8 cellular contexts compared by ENCODE assay signal in the genomic region with DNA sequence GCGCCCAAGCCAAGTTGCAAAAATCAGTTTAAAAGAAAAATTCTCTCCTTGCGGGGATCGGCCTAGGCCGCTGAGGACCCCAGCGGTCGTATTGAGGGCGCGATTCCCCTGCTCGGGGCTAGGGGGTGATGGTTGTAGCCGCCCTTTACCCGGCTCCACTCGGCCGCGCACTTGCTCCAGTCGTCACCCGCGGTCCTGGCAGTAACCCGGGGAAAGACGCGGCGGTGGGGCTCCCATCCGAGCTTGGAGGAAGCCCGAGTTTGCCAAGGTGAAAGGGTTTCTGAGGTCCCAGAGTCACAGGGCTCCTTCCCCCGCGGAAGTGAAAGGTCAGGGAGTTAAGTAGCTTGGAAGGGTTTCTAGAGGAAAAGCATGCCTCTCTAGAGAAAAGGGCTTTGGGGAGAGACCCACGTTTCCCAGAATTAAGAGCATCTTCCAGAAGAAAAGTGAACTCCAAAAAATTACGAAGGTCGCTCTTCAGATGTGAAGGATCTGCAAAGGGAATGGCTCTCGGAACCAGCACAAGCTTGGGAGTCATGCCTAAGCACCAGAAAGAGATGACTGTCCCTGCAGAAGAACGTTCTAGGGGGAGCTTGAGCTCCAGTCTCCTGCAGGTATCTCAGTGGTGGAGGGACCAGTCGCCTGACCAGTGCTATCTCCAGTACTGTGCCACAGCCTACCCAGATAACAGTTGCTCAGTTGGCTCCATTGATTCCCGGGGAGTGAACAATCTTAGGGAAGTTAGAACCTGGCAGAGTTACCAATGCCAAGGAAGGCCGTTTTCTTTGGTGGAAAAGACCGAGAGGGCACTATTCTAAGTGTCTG. TPM values are rescaled to one million over a fixed set of nuclear protein-coding genes. Genes with fewer than 3 reads are reported as not detected.
DNase-seq lines count a peak whose midpoint lies in the region; ATAC-seq and TF ChIP-seq lines count a peak whose summit lies in the region.

No MANE protein-coding gene starts in this region.

- no peak overlapping the region for H2AFZ ChIP-seq in Karpas-422 (ENCODE audit: low read length)

- H3K36me3 ChIP-seq in Karpas-422 (ENCODE audit: insufficient read depth, low read length), result peaks cover 37% of the 10 kb centered on the region
- peaks cover 12 to 25% (median 17%) of the 10 kb centered on the region in 5 donors for H3K36me3 ChIP-seq in subcutaneous abdominal adipose tissue (ENCODE audit: control insufficient read depth in 5 of 5, insufficient read depth in 5 of 5, low read length in 5 of 5)

- peak; percentile 35 for DNase-seq in EH (ENCODE audit: low read depth)
- peak; percentile 72 for DNase-seq in Karpas-422
- DNase-seq in activated CD4-positive, alpha-beta T cell treated with anti-CD3 and anti-CD28 coated beads, Interleukin-2, amount 50 U/mL, for 48 hours, result peak; percentile 40 to 49
- peak; percentile 30 for DNase-seq in epithelial cell of esophagus (ENCODE audit: low read depth)
- peak; percentile 22 for DNase-seq in mucosa of gallbladder (ENCODE audit: low spot score)
- no peak for DNase-seq in DMS79 treated with DMSO at 0.1 percent for 48 hours (lab: John Stamatoyannopoulos, UW)

- peak overlapping the region; percentile 98 for H3K9ac ChIP-seq in Karpas-422 (ENCODE audit: low read length)
- H3K9ac ChIP-seq in subcutaneous abdominal adipose tissue (ENCODE audit: low read length in 5 of 5), result peak overlapping the region; percentile 71 to 95 (median 87)

- ATAC-seq in GM21576 (IDR thresholded peaks at IDR 0.05; ENCODE audit: unreplicated experiment), result peak; percentile 5

- H3K4me3 ChIP-seq in Karpas-422 (ENCODE audit: low read length) (peak overlapping the region; percentile 81), epithelial cell of esophagus (ENCODE audit: low read length) (peak overlapping the region; percentile 81), subcutaneous abdominal adipose tissue (ENCODE audit: low read depth in 1 of 5, low read length in 5 of 5) (peak overlapping the region; percentile 72 to 91 (median 87))

- no peaks in the 10 kb centered on the region for H3K9me3 ChIP-seq in Karpas-422 (ENCODE audit: low read length)
- H3K9me3 ChIP-seq in subcutaneous abdominal adipose tissue (ENCODE audit: control insufficient read depth in 5 of 5, low read length in 5 of 5), result no peaks in the 10 kb centered on the region

- peaks cover 43% of the 10 kb centered on the region for H3K79me2 ChIP-seq in Karpas-422 (ENCODE audit: low read length)

- H3K4me1 ChIP-seq in Karpas-422 (ENCODE audit: low read length) (peaks cover 38% of the 10 kb centered on the region), subcutaneous abdominal adipose tissue (ENCODE audit: control insufficient read depth in 5 of 5, insufficient read depth in 5 of 5, low read length in 5 of 5) (peaks cover 0 to 54% (median 30%) of the 10 kb centered on the region in 5 donors)

- peak overlapping the region; percentile 89 for H3K4me2 ChIP-seq in Karpas-422 (ENCODE audit: low read depth, low read length, poor library complexity, severe bottlenecking)

- peak; percentile 3 for TF ChIP-seq CTCF in epithelial cell of esophagus (IDR thresholded peaks at IDR 0.05; ENCODE audit: insufficient read depth, low read depth, low read length, missing control alignments)

- H3K27ac ChIP-seq in Karpas-422 (ENCODE audit: low read length), result peak overlapping the region; percentile 84
- H3K27ac ChIP-seq in subcutaneous abdominal adipose tissue (ENCODE audit: low read depth, low read length), result peak overlapping the region; percentile 96

- H4K20me1 ChIP-seq in Karpas-422 (ENCODE audit: insufficient read depth, low read depth, low read length), result peaks cover 13% of the 10 kb centered on the region; the same call in 1 of the 2 replicates

- H3K27me3 ChIP-seq in Karpas-422 (ENCODE audit: low read length), result no peaks in the 10 kb centered on the region
- no peaks in the 10 kb centered on the region for H3K27me3 ChIP-seq in subcutaneous abdominal adipose tissue (ENCODE audit: control insufficient read depth in 5 of 5, insufficient read depth in 4 of 5, low read length in 5 of 5)

- no peaks in the 10 kb centered on the region for H3K9me2 ChIP-seq in Karpas-422 (replicated peaks; ENCODE audit: insufficient read depth, low read length)

RNA-seq across cellular contexts. Expression of gene LAP3, which starts 0.9 kb away (rescaled TPM):
- 141 and 146 TPM in 2 replicates for total RNA-seq in Karpas-422 (2014; rRNA removed; shearing (Covaris generic); ENCODE audit: low replicate concordance)
- total RNA-seq in mucosa of gallbladder, result 72.1 TPM

RNA-seq across cellular contexts. Expression of gene MED28, which starts 36.6 kb away (rescaled TPM):
- 24.8 and 48.7 TPM in 2 replicates for total RNA-seq in Karpas-422 (2014; rRNA removed; shearing (Covaris generic); ENCODE audit: low replicate concordance)
- total RNA-seq in mucosa of gallbladder, result 53.0 TPM
